1 cellular context compared by ENCODE assay signal in genomic region chr4:183152232-183152631, GRCh38. TPM values are rescaled to one million over a fixed set of nuclear protein-coding genes. Genes with fewer than 3 reads are reported as not detected.
"Had no signal": no experiment of that assay in that cellular context is flagged by ENCODE, and none has a peak within 500 bp of the region (broad histone marks: within the 10 kb centered on the region; RNA-seq: fewer than 3 reads in every experiment).

No MANE protein-coding gene starts in this region.

RNA-seq across cellular contexts. Expression of gene WWC2, which starts 53.2 kb away (rescaled TPM):
- total RNA-seq: OCI-LY7 had no signal
